13 cellular contexts compared by ENCODE assay signal in genomic region chr9:136714096-136714875, GRCh38. TPM values are rescaled to one million over a fixed set of nuclear protein-coding genes. Genes with fewer than 3 reads are reported as not detected.
A peak's percentile ranks its signal among the peaks of the same experiment; 100 is the strongest.
DNase-seq lines count a peak whose midpoint lies in the region; ATAC-seq and TF ChIP-seq lines count a peak whose summit lies in the region.
"Had no signal": no experiment of that assay in that cellular context is flagged by ENCODE, and none has a peak within 500 bp of the region (broad histone marks: within the 10 kb centered on the region; RNA-seq: fewer than 3 reads in every experiment).

No MANE protein-coding gene starts in this region.

- no peak for TF ChIP-seq EP300 in transverse colon (IDR thresholded peaks at IDR 0.05; ENCODE audit: low read depth)

- in situ Hi-C loops in transverse colon (cut with MboI; ENCODE audit: low pct_ligation_motif_present in 1 of 4, low pct_unique_long_range_greater_than_20kb in 1 of 4, low sequenced_read_pairs in 3 of 4) = no loop called here
- in situ Hi-C loops in G401 (cut with HindIII; ENCODE audit: low sequenced_read_pairs) = no loop called here

- POLR2A ChIA-PET in OCI-LY7 (lab: Charles Lee) = interaction anchor here (0.6 kb wide), 1 partner anchor 229 kb away, joined by 3 read pairs; no protein-coding TSS in a partner anchor
- POLR2A ChIA-PET in CD4-positive, alpha-beta memory T cell (lab: Charles Lee; ENCODE audit: partially characterized antibody) = interaction anchor here (1.2 to 4.8 kb wide), 2 partner anchors 11 to 14 kb away, joined by 3 to 25 read pairs; no protein-coding TSS in a partner anchor

- no peaks in the 10 kb centered on the region for H3K36me3 Mint-ChIP-seq in CD4-positive, alpha-beta memory T cell
- H3K36me3 Mint-ChIP-seq: activated naive CD4-positive, alpha-beta T cell treated with anti-CD3 and anti-CD28 coated beads, Interleukin-2, amount 50 U/mL, for 24 hours had no signal

- DNase-seq in OCI-LY7 (ENCODE audit: low spot score) (no peak), lung (ENCODE audit: low spot score) (no peak), transverse colon (no peak), HPDE6-E6E7 (ENCODE audit: extremely low spot score) (no peak), G401 (ENCODE audit: low spot score) (no peak)
- DNase-seq in CD4-positive, alpha-beta memory T cell = no peak
- DNase-seq: activated CD4-positive, alpha-beta T cell treated with anti-CD3 and anti-CD28 coated beads, Interleukin-2, amount 10 ng/mL, durations not matched to agents 7 days and 5 days; NCI-H1048 had no signal

- ATAC-seq in esophagus mucosa (peak; percentile 21), lung (ENCODE audit: insufficient read depth, low FRiP score) (peak; percentile 15)

- H3K27ac ChIP-seq in OCI-LY7 (ENCODE audit: low read depth, low read length, poor library complexity, severe bottlenecking) (no peak overlapping the region), lung (ENCODE audit: low read depth in 1 of 2, low read length in 1 of 2) (peak overlapping the region; percentile 71 to 88), transverse colon (peak overlapping the region in 3 of 4 donors; percentile 16 to 55 (median 52))
- no peak overlapping the region for H3K27ac ChIP-seq in CD4-positive, alpha-beta memory T cell (ENCODE audit: low read depth, low read length)
- H3K27ac ChIP-seq: SJSA1, thoracic aorta had no signal

- H3K79me2 ChIP-seq in OCI-LY7 (ENCODE audit: insufficient read depth, low read depth, low read length) = no peaks in the 10 kb centered on the region

- H3K27me3 ChIP-seq in lung (ENCODE audit: control insufficient read depth, insufficient read depth) (no peaks in the 10 kb centered on the region), transverse colon (peaks cover 83% of the 10 kb centered on the region)
- H3K27me3 ChIP-seq in CD4-positive, alpha-beta memory T cell (ENCODE audit: insufficient read depth, low read length) = peaks cover 8% of the 10 kb centered on the region

- peak overlapping the region; percentile 74 for H3K4me2 ChIP-seq in OCI-LY7 (ENCODE audit: low read length)

- TF ChIP-seq CTCF in OCI-LY7 (conservative IDR thresholded peaks at IDR 0.05; ENCODE audit: low read length) = no peak
- TF ChIP-seq CTCF in lung (IDR thresholded peaks at IDR 0.05; ENCODE audit: control extremely low read depth, extremely low read depth) = no peak
- TF ChIP-seq CTCF in transverse colon (IDR thresholded peaks at IDR 0.05) = no peak

- CTCF ChIA-PET in OCI-LY7 (lab: Charles Lee; ENCODE audit: unreplicated experiment) = no interaction called here
- CTCF ChIA-PET in CD4-positive, alpha-beta memory T cell (lab: Charles Lee; ENCODE audit: partially characterized antibody) = no interaction called here

- H3K27me3 Mint-ChIP-seq in CD4-positive, alpha-beta memory T cell = peaks cover 9 to 18% of the 10 kb centered on the region in 2 donors

- H3K36me3 ChIP-seq in OCI-LY7 (ENCODE audit: insufficient read depth, low read length) (no peaks in the 10 kb centered on the region), lung (ENCODE audit: control insufficient read depth in 2 of 2, insufficient read depth in 2 of 2, low read length in 2 of 2) (no peaks in the 10 kb centered on the region), transverse colon (no peaks in the 10 kb centered on the region)
- no peaks in the 10 kb centered on the region for H3K36me3 ChIP-seq in CD4-positive, alpha-beta memory T cell (ENCODE audit: insufficient read depth, low read length)
- H3K36me3 ChIP-seq: SJSA1, thoracic aorta had no signal

- no peak overlapping the region for H2AFZ ChIP-seq in OCI-LY7 (ENCODE audit: low read length)

- intact Hi-C loops in OCI-LY7 (cut with micrococcal nuclease; ENCODE audit: unreplicated experiment) = no loop called here
- intact Hi-C loops in transverse colon (cut with DNase I; ENCODE audit: low total_unique reads) = no loop called here
- intact Hi-C loops in CD4-positive, alpha-beta memory T cell (cut with micrococcal nuclease) = no loop called here

- 30 to 42% methylated on average over 17 of the region's 17 CpGs for WGBS in lung, 2 donors
- WGBS in transverse colon (ENCODE audit: low coverage in 1 of 2), 2 donors = 52 to 62% methylated on average over 4 to 17 of the region's 17 CpGs

- BruUV-seq in OCI-LY7 (replicated peaks; lab: Mats Ljungman, UMichigan) = no TSS peak

- peak overlapping the region in 1 of 8 donors; percentile 21 for H3K4me3 Mint-ChIP-seq in CD4-positive, alpha-beta memory T cell
- H3K4me3 Mint-ChIP-seq: activated CD4-positive, alpha-beta T cell treated with anti-CD3 and anti-CD28 coated beads, Interleukin-2, amount 10 ng/mL, durations not matched to agents 7 days and 5 days; activated naive CD4-positive, alpha-beta T cell treated with anti-CD3 and anti-CD28 coated beads, Interleukin-2, amount 50 U/mL, for 24 hours had no signal

- H3K27ac Mint-ChIP-seq in CD4-positive, alpha-beta memory T cell = no peak overlapping the region
- H3K27ac Mint-ChIP-seq: activated CD4-positive, alpha-beta T cell treated with anti-CD3 and anti-CD28 coated beads, Interleukin-2, amount 10 ng/mL, durations not matched to agents 7 days and 5 days; activated naive CD4-positive, alpha-beta T cell treated with anti-CD3 and anti-CD28 coated beads, Interleukin-2, amount 50 U/mL, for 24 hours had no signal

- no peaks in the 10 kb centered on the region for H3K9me2 ChIP-seq in OCI-LY7 (ENCODE audit: insufficient read depth, low read length)

- no peaks in the 10 kb centered on the region for H3K9me3 ChIP-seq in OCI-LY7 (ENCODE audit: low read length)
- no peaks in the 10 kb centered on the region for H3K9me3 ChIP-seq in lung (ENCODE audit: control insufficient read depth in 2 of 2, insufficient read depth in 1 of 2, low read length in 1 of 2)
- no peaks in the 10 kb centered on the region for H3K9me3 ChIP-seq in transverse colon
- H3K9me3 ChIP-seq in CD4-positive, alpha-beta memory T cell (ENCODE audit: control insufficient read depth in 1 of 2, low read length in 2 of 2) = no peaks in the 10 kb centered on the region
- H3K9me3 ChIP-seq: SJSA1, thoracic aorta had no signal

- H3K4me1 Mint-ChIP-seq in CD4-positive, alpha-beta memory T cell = peaks cover 0 to 5% (median 2%) of the 10 kb centered on the region in 4 donors

- no peak for TF ChIP-seq POLR2A in transverse colon (IDR thresholded peaks at IDR 0.05)

- H3K4me3 ChIP-seq in OCI-LY7 (ENCODE audit: low read depth, low read length, poor library complexity, severe bottlenecking) (peak overlapping the region; percentile 77), lung (no peak overlapping the region), transverse colon (no peak overlapping the region)
- H3K4me3 ChIP-seq in CD4-positive, alpha-beta memory T cell (ENCODE audit: low read length in 2 of 2) = no peak overlapping the region
- H3K4me3 ChIP-seq: GM12878, SJSA1, thoracic aorta had no signal

- H4K20me1 ChIP-seq in OCI-LY7 (ENCODE audit: insufficient read depth, low read length) = no peaks in the 10 kb centered on the region

- H3K4me1 ChIP-seq in OCI-LY7 (ENCODE audit: insufficient read depth, low read length, poor library complexity, severe bottlenecking) (peaks cover 11% of the 10 kb centered on the region), lung (ENCODE audit: control insufficient read depth in 2 of 2, insufficient read depth in 2 of 2, low read length in 2 of 2) (peaks cover 0 to 13% of the 10 kb centered on the region in 2 donors), transverse colon (peaks cover 11 to 18% (median 15%) of the 10 kb centered on the region in 4 donors)
- peaks cover 5% of the 10 kb centered on the region for H3K4me1 ChIP-seq in CD4-positive, alpha-beta memory T cell (ENCODE audit: insufficient read depth, low read length)
- H3K4me1 ChIP-seq: SJSA1 had no signal

- H3K9me3 Mint-ChIP-seq in CD4-positive, alpha-beta memory T cell = no peaks in the 10 kb centered on the region
- H3K9me3 Mint-ChIP-seq: activated CD4-positive, alpha-beta T cell treated with anti-CD3 and anti-CD28 coated beads, Interleukin-2, amount 10 ng/mL, durations not matched to agents 7 days and 5 days; activated naive CD4-positive, alpha-beta T cell treated with anti-CD3 and anti-CD28 coated beads, Interleukin-2, amount 50 U/mL, for 24 hours had no signal

RNA-seq across cellular contexts. Expression of gene DIPK1B, which starts 1.9 kb away (rescaled TPM):
- total RNA-seq in OCI-LY7 (2014; rRNA removed; shearing (Covaris generic)) = 13.3 and 13.9 TPM in 2 replicates
- total RNA-seq in OCI-LY7 (2022) = 0.30 and 0.74 TPM in 2 replicates
- total RNA-seq in esophagus mucosa = 0.76 TPM
- 10 to 100 TPM; 14.5 to 26.7 TPM for total RNA-seq in lung
- 10 to 100 TPM; 12.5 to 13.3 TPM for polyA plus RNA-seq in lung
- total RNA-seq in transverse colon = 10 to 100 TPM in 1 of 4 donors, 1 to 10 TPM in 3; 3.5 to 12.3 (median 3.9) TPM
- total RNA-seq in G401 (2014; rRNA removed; shearing (Covaris generic)) = 65.0 and 69.9 TPM in 2 replicates
- not detected for total RNA-seq in CD4-positive, alpha-beta memory T cell
- polyA plus RNA-seq in CD4-positive, alpha-beta memory T cell = not detected
- total RNA-seq: activated CD4-positive, alpha-beta T cell treated with anti-CD3 and anti-CD28 coated beads, Interleukin-2, amount 10 ng/mL, durations not matched to agents 7 days and 5 days; SJSA1 had no signal

RNA-seq across cellular contexts. Expression of gene AGPAT2, which starts 27.0 kb away (rescaled TPM):
- total RNA-seq in OCI-LY7 (2014; rRNA removed; shearing (Covaris generic)) = 20.8 and 29.6 TPM in 2 replicates
- total RNA-seq in OCI-LY7 (2022) (15.2 and 18.3 TPM in 2 replicates), esophagus mucosa (91.7 TPM), lung (100 to 1,000 TPM in 1 of 2 donors, 10 to 100 TPM in 1; 81.7 to 184 TPM), transverse colon (100 to 1,000 TPM; 245 to 441 (median 290) TPM)
- polyA plus RNA-seq in lung = 100 to 1,000 TPM; 169 to 277 TPM
- 128 and 140 TPM in 2 replicates for total RNA-seq in G401 (2014; rRNA removed; shearing (Covaris generic))
- 1 to 10 TPM; 6.9 to 7.8 TPM for total RNA-seq in CD4-positive, alpha-beta memory T cell
- polyA plus RNA-seq in CD4-positive, alpha-beta memory T cell = 10 to 100 TPM; 16.2 to 20.6 TPM

RNA-seq across cellular contexts. Expression of gene LCN10, which starts 28.5 kb away (rescaled TPM):
- total RNA-seq in OCI-LY7 (2014; rRNA removed; shearing (Covaris generic)) = not detected in 2 replicates
- total RNA-seq in OCI-LY7 (2022) = not detected in 2 replicates
- total RNA-seq in esophagus mucosa = 1.3 TPM
- 1 to 10 TPM in 1 of 2 donors, not detected in 1; 4.7 TPM for total RNA-seq in lung
- polyA plus RNA-seq in lung = 1 to 10 TPM in 1 of 2 donors, under 1 TPM in 1; 0.72 to 6.4 TPM
- 10 to 100 TPM in 1 of 4 donors, 1 to 10 TPM in 2, under 1 TPM in 1; 0.96 to 33.6 (median 3.3) TPM for total RNA-seq in transverse colon
- not detected in 2 replicates for total RNA-seq in G401 (2014; rRNA removed; shearing (Covaris generic))
- total RNA-seq in CD4-positive, alpha-beta memory T cell = 1 to 10 TPM in 1 of 2 experiments, under 1 TPM in 1; 0.90 to 1.3 TPM
- polyA plus RNA-seq in CD4-positive, alpha-beta memory T cell = under 1 TPM; 0.22 to 0.50 TPM
- total RNA-seq: activated CD4-positive, alpha-beta T cell treated with anti-CD3 and anti-CD28 coated beads, Interleukin-2, amount 10 ng/mL, durations not matched to agents 7 days and 5 days; SJSA1 had no signal

RNA-seq across cellular contexts. Expression of gene LCN6, which starts 34.0 kb away (rescaled TPM):
- not detected in 2 replicates for total RNA-seq in OCI-LY7 (2014; rRNA removed; shearing (Covaris generic))
- total RNA-seq in OCI-LY7 (2022) (not detected in 2 replicates), esophagus mucosa (3.8 TPM), lung (1 to 10 TPM in 1 of 2 donors, not detected in 1; 8.6 TPM), transverse colon (1 to 10 TPM in 2 of 4 donors, not detected in 2; 1.1 to 2.9 TPM)
- 10 to 100 TPM in 1 of 2 donors, 1 to 10 TPM in 1; 1.4 to 12.3 TPM for polyA plus RNA-seq in lung
- total RNA-seq in G401 (2014; rRNA removed; shearing (Covaris generic)) = not detected in 2 replicates
- total RNA-seq in CD4-positive, alpha-beta memory T cell = not detected
- polyA plus RNA-seq in CD4-positive, alpha-beta memory T cell = not detected
- total RNA-seq: activated CD4-positive, alpha-beta T cell treated with anti-CD3 and anti-CD28 coated beads, Interleukin-2, amount 10 ng/mL, durations not matched to agents 7 days and 5 days; GM12878; SJSA1 had no signal
- polyA plus RNA-seq: GM12878 had no signal

RNA-seq across cellular contexts. Expression of gene LCN8, which starts 43.8 kb away (rescaled TPM):
- not detected in 2 replicates for total RNA-seq in OCI-LY7 (2014; rRNA removed; shearing (Covaris generic))
- total RNA-seq in OCI-LY7 (2022) (not detected in 2 replicates), esophagus mucosa (not detected), lung (under 1 TPM in 1 of 2 donors, not detected in 1; 0.11 TPM), transverse colon (not detected)
- not detected for polyA plus RNA-seq in lung
- total RNA-seq in G401 (2014; rRNA removed; shearing (Covaris generic)) = not detected in 2 replicates
- total RNA-seq in CD4-positive, alpha-beta memory T cell = not detected
- under 1 TPM in 1 of 2 donors, not detected in 1; 0.62 TPM for polyA plus RNA-seq in CD4-positive, alpha-beta memory T cell
- total RNA-seq: activated CD4-positive, alpha-beta T cell treated with anti-CD3 and anti-CD28 coated beads, Interleukin-2, amount 10 ng/mL, durations not matched to agents 7 days and 5 days; GM12878; SJSA1; thoracic aorta had no signal
- polyA plus RNA-seq: GM12878 had no signal

Comparison
In these comparisons a context has a peak if more than half of its experiments do, and no peak if none do; other contexts are left out.
1. H3K27ac ChIP-seq: peak in lung (2 of 2) and transverse colon (3 of 4); none in OCI-LY7 (single experiment) and CD4-positive, alpha-beta memory T cell (single experiment).